In the genomic region with DNA sequence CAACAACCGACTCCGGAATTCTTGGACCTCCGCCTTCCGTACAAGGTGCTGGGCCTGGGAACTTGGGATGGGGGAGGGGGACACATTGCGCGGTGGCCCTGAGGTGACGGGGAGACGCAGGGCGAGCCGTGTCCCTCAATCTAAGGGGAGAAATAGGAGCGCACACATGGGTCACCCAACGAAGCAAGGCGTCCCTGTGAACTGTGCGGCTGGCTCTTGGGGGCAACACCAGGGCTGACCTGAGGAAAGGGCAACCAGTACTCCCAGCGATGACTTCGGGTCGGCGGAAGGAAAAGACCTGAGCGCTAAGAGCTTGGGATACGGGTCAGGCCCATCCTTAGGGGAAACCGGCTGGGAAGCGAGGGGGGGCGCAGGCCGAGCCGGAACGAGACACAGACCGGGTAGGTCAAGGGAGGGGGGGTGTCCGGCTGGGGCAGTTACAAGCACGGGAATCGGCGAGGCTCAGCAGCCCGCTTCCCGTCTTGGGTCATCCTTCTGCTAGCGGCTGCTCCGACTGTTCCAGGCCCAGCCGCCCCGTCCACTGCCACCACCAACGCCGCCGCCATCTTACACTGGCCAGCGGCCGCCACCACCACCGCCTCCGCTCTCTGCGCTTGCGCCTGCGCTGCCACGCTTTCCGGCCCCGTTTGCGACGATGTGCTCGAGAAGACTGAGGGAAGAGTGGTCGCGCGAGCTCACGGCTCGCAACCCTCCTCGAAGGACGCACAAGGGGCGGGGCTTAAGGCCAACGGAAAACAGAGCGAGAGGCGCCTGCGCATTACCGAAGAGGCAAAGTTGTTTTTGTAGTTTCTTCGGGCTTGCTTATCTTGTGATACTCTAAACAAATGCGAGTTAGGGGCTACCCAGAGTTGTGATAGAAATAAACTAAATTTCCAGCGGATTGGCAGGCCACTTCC, we compare ENCODE assay signal across 8 cellular contexts. TPM values are rescaled to one million over a fixed set of nuclear protein-coding genes. Genes with fewer than 3 reads are reported as not detected.
DNase-seq lines count a peak whose midpoint lies in the region; ATAC-seq lines count a peak whose summit lies in the region.

A gene (minus strand): TSS at position 672 of the 917 bp plus-strand sequence. CDS start 18,541 bp downstream, outside the sequence.

- peak; percentile 83 for ATAC-seq in GM21381 (IDR thresholded peaks at IDR 0.05; ENCODE audit: unreplicated experiment)
- peak; percentile 91 for ATAC-seq in activated CD8-positive, alpha-beta memory T cell treated with anti-CD3 and anti-CD28 coated beads, Interleukin-2, amount 10 ng/mL, durations not matched to agents 7 days and 5 days

- H2BK15ac ChIP-seq in mesendoderm (replicated peaks; ENCODE audit: low read depth) = no peak within 1 kb of the TSS

- peaks cover 19% of the 10 kb centered on the region for H3K36me3 Mint-ChIP-seq in activated CD8-positive, alpha-beta memory T cell treated with anti-CD3 and anti-CD28 coated beads, Interleukin-2, amount 10 ng/mL, durations not matched to agents 7 days and 5 days

- peak within 1 kb of the TSS; percentile 23 for H3K18ac ChIP-seq in mesendoderm (ENCODE audit: low read length)

- peak within 1 kb of the TSS; percentile 65 for H2BK5ac ChIP-seq in mesendoderm (ENCODE audit: low read length)

- H3K9ac ChIP-seq in NT2/D1 (ENCODE audit: insufficient read length, low read depth) (peak within 1 kb of the TSS; percentile 98), endocrine pancreas (ENCODE audit: control insufficient read depth, insufficient read depth, low read length) (peak within 1 kb of the TSS; percentile 97), mesendoderm (ENCODE audit: low read length) (peak within 1 kb of the TSS; percentile 92)

- H3K27ac ChIP-seq in mesendoderm (ENCODE audit: low read depth, low read length) = peak within 1 kb of the TSS; percentile 65

- H3K4me1 ChIP-seq in NT2/D1 (ENCODE audit: insufficient read depth, insufficient read length) (peaks cover 4% of the 10 kb centered on the region), endocrine pancreas (ENCODE audit: control insufficient read depth, insufficient read depth, low read length) (peaks cover 2% of the 10 kb centered on the region), mesendoderm (ENCODE audit: control insufficient read depth, low read depth, low read length) (no peaks in the 10 kb centered on the region)

- H2AK5ac ChIP-seq in mesendoderm (ENCODE audit: low read length) = no peak within 1 kb of the TSS

- peak within 1 kb of the TSS; percentile 41 for H3K4ac ChIP-seq in mesendoderm (ENCODE audit: low read depth, low read length)

- H3K4me3 Mint-ChIP-seq in activated CD8-positive, alpha-beta memory T cell treated with anti-CD3 and anti-CD28 coated beads, Interleukin-2, amount 10 ng/mL, durations not matched to agents 7 days and 5 days = peak within 1 kb of the TSS; percentile 91

- H3K4me2 ChIP-seq in mesendoderm (ENCODE audit: low read length) = peak within 1 kb of the TSS; percentile 86

- H3K9me3 ChIP-seq in NT2/D1 (ENCODE audit: insufficient read depth, low read length) = no peaks in the 10 kb centered on the region
- no peaks in the 10 kb centered on the region for H3K9me3 ChIP-seq in endocrine pancreas (ENCODE audit: control insufficient read depth, low read length)

- peak within 1 kb of the TSS; percentile 93 for H3K4me3 ChIP-seq in NT2/D1 (ENCODE audit: insufficient read length, low read depth)
- H3K4me3 ChIP-seq in endocrine pancreas (ENCODE audit: control insufficient read depth, insufficient read depth, low read length) = peak within 1 kb of the TSS; percentile 90
- peak within 1 kb of the TSS; percentile 64 for H3K4me3 ChIP-seq in mesendoderm (ENCODE audit: low read length)

- H2BK120ac ChIP-seq in mesendoderm (ENCODE audit: low read depth, low read length) = no peak within 1 kb of the TSS

- no CpG with 5 or more reads among the region's 69 CpGs for WGBS in mesendoderm (ENCODE audit: extremely low coverage, insufficient coverage, low lambda C conversion rate)

- H3K36me3 ChIP-seq in NT2/D1 (ENCODE audit: insufficient read depth, insufficient read length, low read length) (peaks cover 20% of the 10 kb centered on the region), endocrine pancreas (ENCODE audit: control insufficient read depth, insufficient read depth, low read length) (no peaks in the 10 kb centered on the region), mesendoderm (ENCODE audit: control insufficient read depth, insufficient read depth, low read length) (no peaks in the 10 kb centered on the region)

- peaks cover 6% of the 10 kb centered on the region for H3K79me1 ChIP-seq in mesendoderm (ENCODE audit: low read length)

- no peaks in the 10 kb centered on the region for H3K27me3 Mint-ChIP-seq in activated CD8-positive, alpha-beta memory T cell treated with anti-CD3 and anti-CD28 coated beads, Interleukin-2, amount 10 ng/mL, durations not matched to agents 7 days and 5 days

- H4K8ac ChIP-seq in mesendoderm (ENCODE audit: low read depth, low read length) = peak within 1 kb of the TSS; percentile 60

- DNase-seq in COR-L47 (lab: John Stamatoyannopoulos, UW) = peak; percentile 96
- DNase-seq in HUDEP-2 (lab: John Stamatoyannopoulos, UW; ENCODE audit: unreplicated experiment in 76 of 76) = peak; percentile 45 to 98 (median 94)
- DNase-seq in NT2/D1 (ENCODE audit: low read depth, low spot score) = peak; percentile 99
- DNase-seq in activated CD8-positive, alpha-beta memory T cell treated with anti-CD3 and anti-CD28 coated beads, Interleukin-2, amount 10 ng/mL, durations not matched to agents 7 days and 5 days = peak; percentile 99
- peak; percentile 99 for DNase-seq in mesendoderm
- DNase-seq in stimulated activated CD8-positive, alpha-beta memory T cell treated with anti-CD3 and anti-CD28 coated beads, Interleukin-15, amount 100 ng/mL, for 1 hour (ENCODE audit: low read depth) = peak; percentile 98

- H3K56ac ChIP-seq in mesendoderm (ENCODE audit: low read length) = peak within 1 kb of the TSS; percentile 94

- CTCF ChIA-PET in activated CD8-positive, alpha-beta memory T cell treated with anti-CD3 and anti-CD28 coated beads, Interleukin-2, amount 10 ng/mL, durations not matched to agents 7 days and 5 days (lab: Charles Lee) = interaction anchor here (0.5 to 6.2 kb wide), 10 partner anchors 10 to 161 kb away, joined by 3 to 50 read pairs (median 6); a partner anchor contains a TSS

- H3K79me2 ChIP-seq in mesendoderm (ENCODE audit: control insufficient read depth, insufficient read depth, low read length) = peaks cover 26% of the 10 kb centered on the region

- peak within 1 kb of the TSS; percentile 91 for H4K5ac ChIP-seq in mesendoderm (ENCODE audit: low read length)

- H3K4me1 Mint-ChIP-seq in activated CD8-positive, alpha-beta memory T cell treated with anti-CD3 and anti-CD28 coated beads, Interleukin-2, amount 10 ng/mL, durations not matched to agents 7 days and 5 days = peaks cover 45% of the 10 kb centered on the region

- H3K9me3 Mint-ChIP-seq in activated CD8-positive, alpha-beta memory T cell treated with anti-CD3 and anti-CD28 coated beads, Interleukin-2, amount 10 ng/mL, durations not matched to agents 7 days and 5 days (ENCODE audit: low read depth) = no peaks in the 10 kb centered on the region

- no peaks in the 10 kb centered on the region for H3K27me3 ChIP-seq in NT2/D1 (ENCODE audit: insufficient read depth, insufficient read length)
- no peaks in the 10 kb centered on the region for H3K27me3 ChIP-seq in endocrine pancreas (ENCODE audit: control insufficient read depth, insufficient read depth, low read length)
- H3K27me3 ChIP-seq in mesendoderm (ENCODE audit: insufficient read depth, low read length, poor library complexity) = no peaks in the 10 kb centered on the region

- peak within 1 kb of the TSS; percentile 85 for H3K23ac ChIP-seq in mesendoderm (ENCODE audit: low read length)

- peak within 1 kb of the TSS; percentile 95 for H3K27ac Mint-ChIP-seq in activated CD8-positive, alpha-beta memory T cell treated with anti-CD3 and anti-CD28 coated beads, Interleukin-2, amount 10 ng/mL, durations not matched to agents 7 days and 5 days

RNA-seq across cellular contexts. Expression of the gene that starts here (rescaled TPM):
- total RNA-seq in activated CD8-positive, alpha-beta memory T cell treated with anti-CD3 and anti-CD28 coated beads, Interleukin-2, amount 10 ng/mL, durations not matched to agents 7 days and 5 days = 100 to 1,000 TPM; 115 to 117 TPM
- 50.4 TPM for polyA plus RNA-seq in mesendoderm (2013, experiment 1 of 2)
- polyA plus RNA-seq in mesendoderm (2013, experiment 2 of 2) = 50.1 TPM

Comparison
In these comparisons a context has a peak if more than half of its experiments do, and no peak if none do; other contexts are left out.
1. Peak in every context shown above with its lines: DNase-seq, ATAC-seq, H3K4me3 ChIP-seq and H3K27ac ChIP-seq.